ENCODE assay signal across 8 cellular contexts in the genomic region with DNA sequence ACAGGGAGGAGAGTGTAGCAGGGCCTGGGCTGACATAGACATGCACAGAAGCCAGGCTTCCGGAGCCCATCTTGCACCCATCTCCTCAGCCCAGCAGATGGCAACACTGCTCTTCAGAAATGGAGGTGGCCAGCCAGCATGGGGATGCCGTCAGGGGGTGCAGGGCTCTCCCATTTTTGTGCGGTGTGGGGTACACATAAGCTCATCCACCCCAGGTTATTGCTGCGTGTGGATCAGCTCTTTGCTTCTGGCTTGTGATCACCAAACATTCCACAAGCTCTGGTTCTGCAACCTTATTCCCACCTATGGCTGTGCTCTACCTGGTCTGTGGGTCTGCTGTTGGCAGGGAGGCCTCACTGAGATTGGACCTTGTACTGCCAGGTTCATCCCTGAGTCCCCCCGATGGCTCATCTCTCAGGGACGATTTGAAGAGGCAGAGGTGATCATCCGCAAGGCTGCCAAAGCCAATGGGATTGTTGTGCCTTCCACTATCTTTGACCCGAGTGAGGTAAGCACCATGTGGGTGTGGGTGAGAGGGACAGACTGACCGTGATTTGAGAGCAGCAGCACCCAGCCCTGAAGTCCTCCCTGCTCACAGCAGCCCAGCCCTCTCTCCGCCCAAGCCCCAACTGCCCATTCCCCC. TPM values are rescaled to one million over a fixed set of nuclear protein-coding genes. Genes with fewer than 3 reads are reported as not detected.
DNase-seq lines count a peak whose midpoint lies in the region; ATAC-seq and TF ChIP-seq lines count a peak whose summit lies in the region.

No MANE protein-coding gene starts in this region.

- H3K9me3 ChIP-seq in HUES6 (ENCODE audit: control insufficient read depth, insufficient read depth, low read depth, low read length) (no peaks in the 10 kb centered on the region), heart left ventricle (no peaks in the 10 kb centered on the region), aorta (ENCODE audit: control insufficient read depth, low read length) (no peaks in the 10 kb centered on the region)

- POLR2A ChIA-PET in activated naive CD8-positive, alpha-beta T cell treated with anti-CD3 and anti-CD28 coated beads, Interleukin-2, amount 10 ng/mL, durations not matched to agents 7 days and 5 days (lab: Charles Lee): interaction anchor here (0.9 to 3.2 kb wide), 10 partner anchors 24 to 114 kb away, joined by 3 to 23 read pairs (median 6); a partner anchor contains a TSS

- H3K4me1 Mint-ChIP-seq in activated naive CD8-positive, alpha-beta T cell treated with anti-CD3 and anti-CD28 coated beads, Interleukin-2, amount 10 ng/mL, durations not matched to agents 7 days and 5 days: peaks cover 40% of the 10 kb centered on the region

- intact Hi-C loops in heart left ventricle (cut with DNase I) (loop anchor here in 9 of 10 donors (1.0 to 10.0 kb wide), 11 partner anchors 110 to 498 kb away; a partner anchor contains a TSS), aorta (cut with DNase I) (loop anchor here (1.0 to 10.0 kb wide), 4 partner anchors 36 to 328 kb away; no protein-coding TSS in a partner anchor)

- peak; percentile 78 for ATAC-seq in GM21381 (IDR thresholded peaks at IDR 0.05; ENCODE audit: unreplicated experiment)
- peak; percentile 90 for ATAC-seq in activated naive CD8-positive, alpha-beta T cell treated with anti-CD3 and anti-CD28 coated beads, Interleukin-2, amount 10 ng/mL, durations not matched to agents 7 days and 5 days (ENCODE audit: low read depth)
- ATAC-seq in heart left ventricle: peak; percentile 79 to 86 (median 80)
- ATAC-seq in aorta (ENCODE audit: low FRiP score): peak; percentile 89

- no peak for TF ChIP-seq POLR2A in heart left ventricle (IDR thresholded peaks at IDR 0.05)

- peak overlapping the region; percentile 20 for H3K9ac ChIP-seq in HUES6 (ENCODE audit: low read length)

- H3K27me3 Mint-ChIP-seq in activated naive CD8-positive, alpha-beta T cell treated with anti-CD3 and anti-CD28 coated beads, Interleukin-2, amount 10 ng/mL, durations not matched to agents 7 days and 5 days: no peaks in the 10 kb centered on the region

- H3K4me3 ChIP-seq in HUES6 (ENCODE audit: low read depth, low read length) (no peak overlapping the region), heart left ventricle (no peak overlapping the region), aorta (ENCODE audit: low read length in 2 of 2) (no peak overlapping the region)

- peak overlapping the region; percentile 12 for H3K4me3 Mint-ChIP-seq in activated naive CD8-positive, alpha-beta T cell treated with anti-CD3 and anti-CD28 coated beads, Interleukin-2, amount 10 ng/mL, durations not matched to agents 7 days and 5 days

- H3K27ac ChIP-seq in HUES6 (ENCODE audit: low read depth, low read length) (no peak overlapping the region), heart left ventricle (peak overlapping the region; percentile 69 to 90 (median 86)), aorta (ENCODE audit: low read depth in 1 of 2, low read length in 2 of 2) (peak overlapping the region; percentile 34 to 80)

- peak; percentile 69 to 92 (median 82) for TF ChIP-seq CTCF in heart left ventricle (IDR thresholded peaks at IDR 0.05)

- peak overlapping the region; percentile 69 for H3K27ac Mint-ChIP-seq in activated naive CD8-positive, alpha-beta T cell treated with anti-CD3 and anti-CD28 coated beads, Interleukin-2, amount 10 ng/mL, durations not matched to agents 7 days and 5 days

- H3K4me1 ChIP-seq in HUES6 (ENCODE audit: control insufficient read depth, insufficient read depth, low read length): peaks cover 26% of the 10 kb centered on the region
- H3K4me1 ChIP-seq in heart left ventricle: peaks cover 0 to 63% (median 49%) of the 10 kb centered on the region in 12 donors
- peaks cover 1 to 3% of the 10 kb centered on the region in 2 donors for H3K4me1 ChIP-seq in aorta (ENCODE audit: control insufficient read depth in 1 of 2, insufficient read depth in 2 of 2, low read length in 2 of 2)

- peak; percentile 17 for DNase-seq in DMS79 treated with DMSO at 0.1 percent for 48 hours (lab: John Stamatoyannopoulos, UW)
- DNase-seq in SW480 (ENCODE audit: low spot score): peak; percentile 70
- peak; percentile 79 for DNase-seq in activated naive CD8-positive, alpha-beta T cell treated with anti-CD3 and anti-CD28 coated beads, Interleukin-2, amount 10 ng/mL, durations not matched to agents 7 days and 5 days
- peak; percentile 71 to 85 (median 77) for DNase-seq in heart left ventricle
- peak; percentile 51 for DNase-seq in pulmonary artery endothelial cell (ENCODE audit: low read depth, low spot score)
- peak; percentile 86 to 87 for DNase-seq in aorta

- H3K27me3 ChIP-seq in HUES6 (ENCODE audit: control insufficient read depth, insufficient read depth, low read length): no peaks in the 10 kb centered on the region
- no peaks in the 10 kb centered on the region for H3K27me3 ChIP-seq in heart left ventricle
- no peaks in the 10 kb centered on the region for H3K27me3 ChIP-seq in aorta (ENCODE audit: control insufficient read depth in 1 of 2, insufficient read depth in 2 of 2, low read length in 1 of 2)

- WGBS in heart left ventricle, 4 donors: 23 to 31% (median 26%) methylated on average over 4 to 10 of the region's 10 CpGs
- WGBS in aorta, 2 donors: 22 to 23% methylated on average over 10 of the region's 10 CpGs

- no peaks in the 10 kb centered on the region for H3K36me3 ChIP-seq in HUES6 (ENCODE audit: control insufficient read depth, insufficient read depth, low read length)
- H3K36me3 ChIP-seq in heart left ventricle: peaks cover 0 to 14% (median 3%) of the 10 kb centered on the region in 9 donors
- no peaks in the 10 kb centered on the region for H3K36me3 ChIP-seq in aorta (ENCODE audit: control insufficient read depth in 1 of 2, insufficient read depth in 2 of 2, low read length in 1 of 2)

- H3K36me3 Mint-ChIP-seq in activated naive CD8-positive, alpha-beta T cell treated with anti-CD3 and anti-CD28 coated beads, Interleukin-2, amount 10 ng/mL, durations not matched to agents 7 days and 5 days: peaks cover 2% of the 10 kb centered on the region

- H3K9me3 Mint-ChIP-seq in activated naive CD8-positive, alpha-beta T cell treated with anti-CD3 and anti-CD28 coated beads, Interleukin-2, amount 10 ng/mL, durations not matched to agents 7 days and 5 days: no peaks in the 10 kb centered on the region

RNA-seq across cellular contexts. Expression of a gene that starts 17.3 kb away (rescaled TPM):
- 1 to 10 TPM; 5.1 to 6.0 TPM for total RNA-seq in activated naive CD8-positive, alpha-beta T cell treated with anti-CD3 and anti-CD28 coated beads, Interleukin-2, amount 10 ng/mL, durations not matched to agents 7 days and 5 days
- total RNA-seq in heart left ventricle (10 to 100 TPM in 8 of 9 donors, 1 to 10 TPM in 1; 7.5 to 42.5 (median 13.5) TPM), pulmonary artery endothelial cell (2.8 and 3.8 TPM in 2 replicates), aorta (10 to 100 TPM in 1 of 2 donors, 1 to 10 TPM in 1; 8.6 to 14.4 TPM)
- polyA plus RNA-seq in heart left ventricle (10 to 100 TPM; 11.1 to 50.1 TPM), aorta (1 to 10 TPM; 7.6 to 8.9 TPM)

Comparison
In these comparisons a context has a peak if more than half of its experiments do, and no peak if none do; other contexts are left out.
1. DNase-seq: peak in every context shown above with its lines; median percentile 86 in aorta; 79 in activated naive CD8-positive, alpha-beta T cell treated with anti-CD3 and anti-CD28 coated beads, Interleukin-2, amount 10 ng/mL, durations not matched to agents 7 days and 5 days; 77 in heart left ventricle; 70 in SW480; 51 in pulmonary artery endothelial cell; 17 in DMS79 treated with DMSO at 0.1 percent for 48 hours.